In the genomic region with DNA sequence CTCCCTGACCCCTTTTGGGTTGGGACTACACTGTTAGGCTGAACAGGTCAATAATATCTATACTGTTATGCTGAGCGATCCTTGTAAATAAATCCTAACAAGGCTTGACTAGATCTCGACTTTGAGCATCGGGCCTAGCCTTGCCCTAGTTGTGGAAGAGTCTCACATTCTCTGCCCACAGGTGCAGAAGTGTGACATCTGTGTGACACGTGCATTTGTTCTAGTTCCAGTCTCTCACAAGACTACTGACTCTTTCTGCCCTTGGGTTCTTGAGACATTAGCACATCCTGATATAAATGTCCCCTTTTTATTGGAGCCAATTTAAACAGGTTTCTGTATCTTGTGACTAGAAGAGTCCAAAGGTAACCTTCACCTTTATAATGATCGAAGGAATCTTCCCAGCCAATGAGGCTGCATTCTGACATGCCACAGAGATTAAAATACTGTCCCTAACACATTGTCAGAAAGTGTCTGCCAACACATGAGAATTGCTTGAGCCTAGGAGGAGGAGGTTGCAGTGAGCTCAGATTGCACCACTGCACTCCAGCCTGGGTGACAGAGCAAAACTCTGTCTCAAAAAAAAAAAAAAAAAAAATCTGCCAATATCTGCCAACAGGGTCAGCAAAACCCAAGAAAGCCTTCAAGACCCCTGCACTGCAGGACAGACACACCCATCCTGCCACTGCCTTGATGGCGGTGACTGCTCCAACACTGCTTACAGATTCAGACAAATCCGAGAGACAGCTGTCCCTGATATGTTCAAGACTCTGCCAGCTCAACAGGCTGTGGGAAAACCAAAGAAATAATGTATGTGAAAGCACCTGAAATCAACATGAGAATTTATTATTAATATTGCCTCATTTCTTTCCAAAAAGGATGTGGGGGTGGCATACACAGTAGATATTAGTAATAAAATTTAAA, we compare ENCODE assay signal across 15 cellular contexts. TPM values are rescaled to one million over a fixed set of nuclear protein-coding genes. Genes with fewer than 3 reads are reported as not detected.
A peak's percentile ranks its signal among the peaks of the same experiment; 100 is the strongest.
DNase-seq lines count a peak whose midpoint lies in the region; ATAC-seq and TF ChIP-seq lines count a peak whose summit lies in the region.
"Had no signal": no experiment of that assay in that cellular context is flagged by ENCODE, and none has a peak within 500 bp of the region (broad histone marks: within the 10 kb centered on the region; RNA-seq: fewer than 3 reads in every experiment).

No MANE protein-coding gene starts in this region.

- WGBS in spleen, 5 donors = 81 to 93% (median 90%) methylated on average over 7 of the region's 7 CpGs

- H3K27ac ChIP-seq in HCT116 (ENCODE audit: low read depth, low read length) = peak overlapping the region; percentile 61; the same call in 1 of the 2 replicates
- peak overlapping the region; percentile 59 to 64 for H3K27ac ChIP-seq in ascending aorta
- H3K27ac ChIP-seq in spleen = peak overlapping the region; percentile 48 to 75 (median 70)

- POLR2A ChIA-PET in HCT116 (lab: Charles Lee) = interaction anchor here (1.0 to 1.8 kb wide), 9 partner anchors 9 to 176 kb away, joined by 3 to 6 read pairs (median 5); no protein-coding TSS in a partner anchor

- TF ChIP-seq RAD21 in HCT116 (IDR thresholded peaks at IDR 0.05; ENCODE audit: low read depth) = no peak

- RAD21 ChIA-PET in HCT116 (lab: Charles Lee; ENCODE audit: low non-redundant PET in 1 of 2, low total read pairs in 2 of 2, uncharacterized antibody in 2 of 2, unreplicated experiment in 2 of 2) = no interaction called here

- no peaks in the 10 kb centered on the region for H3K9me2 ChIP-seq in HCT116 (ENCODE audit: insufficient read depth)

- H4K20me1 ChIP-seq in HCT116 (ENCODE audit: insufficient read depth) = no peaks in the 10 kb centered on the region

- peaks cover 32 to 43% of the 10 kb centered on the region in 2 experiments for H3K4me1 ChIP-seq in HCT116 (ENCODE audit: control insufficient read depth in 1 of 2, insufficient read depth in 2 of 2, low read length in 2 of 2)
- peaks cover 0 to 10% of the 10 kb centered on the region in 2 donors for H3K4me1 ChIP-seq in ascending aorta
- peaks cover 5 to 19% (median 16%) of the 10 kb centered on the region in 6 donors for H3K4me1 ChIP-seq in spleen
- H3K4me1 ChIP-seq: BE2C had no signal

- no TSS peak for BruUV-seq in HCT116 (replicated peaks; lab: Mats Ljungman, UMichigan)

- no peak for TF ChIP-seq CTCF in HCT116 (IDR thresholded peaks at IDR 0.05 in 2 of 3, conservative IDR thresholded peaks at IDR 0.05 in 1 of 3; ENCODE audit: borderline replicate concordance in 1 of 3, insufficient read depth in 1 of 3, low read depth in 2 of 3, low read length in 2 of 3)
- no peak for TF ChIP-seq CTCF in ascending aorta (IDR thresholded peaks at IDR 0.05)
- no peak for TF ChIP-seq CTCF in spleen (IDR thresholded peaks at IDR 0.05 in 8 of 11, conservative IDR thresholded peaks at IDR 0.05 in 3 of 11)

- ATAC-seq in HCT116 (no peak), left colon (peak; percentile 61), sciatic nerve (no peak), GM19023 (IDR thresholded peaks at IDR 0.05; ENCODE audit: unreplicated experiment) (no peak)
- ATAC-seq: T-helper 17 cell had no signal

- no peak overlapping the region for H3K4me3 ChIP-seq in HCT116 (replicated peaks in 1 of 2; ENCODE audit: low read depth in 1 of 2, low read length in 2 of 2)
- H3K4me3 ChIP-seq in ascending aorta = no peak overlapping the region
- H3K4me3 ChIP-seq in spleen = no peak overlapping the region

- TF ChIP-seq POLR2A in HCT116 (IDR thresholded peaks at IDR 0.05; ENCODE audit: borderline replicate concordance, extremely low read depth, insufficient read depth, insufficient read length) (no peak), spleen (IDR thresholded peaks at IDR 0.05) (no peak)

- no peaks in the 10 kb centered on the region for H3K79me2 ChIP-seq in HCT116 (ENCODE audit: insufficient read depth, low read length)

- H3K27me3 ChIP-seq in HCT116 (ENCODE audit: insufficient read depth, low read length) (no peaks in the 10 kb centered on the region), ascending aorta (no peaks in the 10 kb centered on the region), spleen (replicated peaks in 1 of 7) (no peaks in the 10 kb centered on the region)
- H3K27me3 ChIP-seq: BE2C had no signal

- DNase-seq in HCT116 (ENCODE audit: low read depth, low spot score) (no peak), ascending aorta (ENCODE audit: low spot score in 2 of 2) (no peak), left colon (no peak), spleen (peak; percentile 15), sciatic nerve (ENCODE audit: low spot score) (no peak), NCI-H1436 (lab: John Stamatoyannopoulos, UW) (no peak)
- DNase-seq in stimulated activated CD4-positive, alpha-beta T cell treated with anti-CD3 and anti-CD28 coated beads, Interleukin-12 subunit alpha, Interleukin-12 subunit beta, amount 100 ng/mL, for 4 hours = no peak
- DNase-seq: activated CD8-positive, alpha-beta memory T cell treated with anti-CD3 and anti-CD28 coated beads, Interleukin-2, amount 50 U/mL, for 4 hours; activated naive CD8-positive, alpha-beta T cell treated with anti-CD3 and anti-CD28 coated beads, Interleukin-2, amount 10 ng/mL, durations not matched to agents 7 days and 5 days; BE2C; erythroblast; H7; NCI-H1417 treated with DMSO at 0.1 percent for 48 hours; T-helper 17 cell had no signal

- intact Hi-C loops in HCT116 (cut with micrococcal nuclease) (no loop called here), ascending aorta (cut with DNase I) (no loop called here), left colon (cut with DNase I, micrococcal nuclease) (no loop called here), spleen (cut with DNase I; ENCODE audit: low total_unique reads) (no loop called here), sciatic nerve (cut with DNase I) (no loop called here)

- H2AFZ ChIP-seq in HCT116 (ENCODE audit: low read depth, low read length, poor library complexity, severe bottlenecking) = peak overlapping the region; percentile 1

- no peak overlapping the region for H3K4me2 ChIP-seq in HCT116 (ENCODE audit: low read length)

- H3K9me3 ChIP-seq in HCT116 (ENCODE audit: control insufficient read depth in 1 of 2, insufficient read depth in 1 of 2, low read depth in 1 of 2, low read length in 2 of 2) = no peaks in the 10 kb centered on the region
- no peaks in the 10 kb centered on the region for H3K9me3 ChIP-seq in ascending aorta
- no peaks in the 10 kb centered on the region for H3K9me3 ChIP-seq in spleen
- H3K9me3 ChIP-seq: BE2C had no signal

- CTCF ChIA-PET in HCT116 (lab: Charles Lee) = interaction anchor here (1.7 to 2.1 kb wide), 2 partner anchors 14 to 188 kb away, joined by 6 to 10 read pairs; no protein-coding TSS in a partner anchor

- no peak overlapping the region for H3K9ac ChIP-seq in HCT116 (ENCODE audit: low read length)

- H3K36me3 ChIP-seq in HCT116 (ENCODE audit: control insufficient read depth in 1 of 2, insufficient read depth in 2 of 2, low read length in 2 of 2) (no peaks in the 10 kb centered on the region), ascending aorta (no peaks in the 10 kb centered on the region), spleen (no peaks in the 10 kb centered on the region)
- H3K36me3 ChIP-seq: BE2C had no signal

TF ChIP-seq in HCT116, 20 proteins besides CTCF, POLR2A, EP300 and RAD21 (continues in another document):
- TF ChIP-seq POLR2AphosphoS5 (IDR thresholded peaks at IDR 0.05; ENCODE audit: low read depth, low read length) (no peak), CEBPB (IDR thresholded peaks at IDR 0.05; ENCODE audit: low read depth) (no peak), SP1 (IDR thresholded peaks at IDR 0.05; ENCODE audit: low read depth) (no peak), SRF (IDR thresholded peaks at IDR 0.05; ENCODE audit: low read depth) (no peak), FOSL1 (IDR thresholded peaks at IDR 0.05; ENCODE audit: low read depth) (no peak)
- TF ChIP-seq, protein P1, sequence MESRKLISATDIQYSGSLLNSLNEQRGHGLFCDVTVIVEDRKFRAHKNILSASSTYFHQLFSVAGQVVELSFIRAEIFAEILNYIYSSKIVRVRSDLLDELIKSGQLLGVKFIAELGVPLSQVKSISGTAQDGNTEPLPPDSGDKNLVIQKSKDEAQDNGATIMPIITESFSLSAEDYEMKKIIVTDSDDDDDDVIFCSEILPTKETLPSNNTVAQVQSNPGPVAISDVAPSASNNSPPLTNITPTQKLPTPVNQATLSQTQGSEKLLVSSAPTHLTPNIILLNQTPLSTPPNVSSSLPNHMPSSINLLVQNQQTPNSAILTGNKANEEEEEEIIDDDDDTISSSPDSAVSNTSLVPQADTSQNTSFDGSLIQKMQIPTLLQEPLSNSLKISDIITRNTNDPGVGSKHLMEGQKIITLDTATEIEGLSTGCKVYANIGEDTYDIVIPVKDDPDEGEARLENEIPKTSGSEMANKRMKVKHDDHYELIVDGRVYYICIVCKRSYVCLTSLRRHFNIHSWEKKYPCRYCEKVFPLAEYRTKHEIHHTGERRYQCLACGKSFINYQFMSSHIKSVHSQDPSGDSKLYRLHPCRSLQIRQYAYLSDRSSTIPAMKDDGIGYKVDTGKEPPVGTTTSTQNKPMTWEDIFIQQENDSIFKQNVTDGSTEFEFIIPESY (IDR thresholded peaks at IDR 0.05; ENCODE audit: extremely low read depth, insufficient replicate concordance, low read length) = no peak
- TF ChIP-seq, protein P2, sequence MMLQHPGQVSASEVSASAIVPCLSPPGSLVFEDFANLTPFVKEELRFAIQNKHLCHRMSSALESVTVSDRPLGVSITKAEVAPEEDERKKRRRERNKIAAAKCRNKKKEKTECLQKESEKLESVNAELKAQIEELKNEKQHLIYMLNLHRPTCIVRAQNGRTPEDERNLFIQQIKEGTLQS (IDR thresholded peaks at IDR 0.05) = no peak

RNA-seq across cellular contexts. Expression of a gene that starts 56.5 kb away (rescaled TPM):
- total RNA-seq in HCT116 (2021; ENCODE audit: unreplicated experiment) = 28.5 TPM
- 12.8 and 14.0 TPM in 2 replicates for polyA plus RNA-seq in HCT116 (2012)
- total RNA-seq in ascending aorta = 26.5 TPM
- total RNA-seq in left colon = 10 to 100 TPM; 27.0 to 28.7 TPM
- total RNA-seq in spleen = 10 to 100 TPM; 24.5 to 57.0 (median 38.3) TPM
- polyA plus RNA-seq in spleen = 10 to 100 TPM in 1 of 3 donors, 1 to 10 TPM in 2; 6.3 to 16.7 (median 8.9) TPM
- 12.5 TPM for total RNA-seq in sciatic nerve
